ENCODE assay signal across 15 cellular contexts in genomic region chr6:1027109-1027794, GRCh38.
DNase-seq lines count a peak whose midpoint lies in the region; ATAC-seq, FAIRE-seq and TF ChIP-seq lines count a peak whose summit lies in the region.
"Had no signal": no experiment of that assay in that cellular context is flagged by ENCODE, and none has a peak within 500 bp of the region (broad histone marks: within the 10 kb centered on the region; RNA-seq: fewer than 3 reads in every experiment).

No MANE protein-coding gene starts in this region.

- CTCF ChIA-PET in Caco-2 (lab: Charles Lee) = no interaction called here

- no peak overlapping the region for H3K4me3 ChIP-seq in AG09309 (ENCODE audit: control insufficient read depth, low read depth, low read length)
- no peak overlapping the region for H3K4me3 ChIP-seq in astrocyte of the spinal cord (ENCODE audit: low read depth, low read length)
- no peak overlapping the region for H3K4me3 ChIP-seq in keratinocyte (ENCODE audit: control insufficient read depth in 2 of 3, extremely low read depth in 1 of 3, insufficient read depth in 2 of 3, low read depth in 1 of 3, low read length in 3 of 3)
- H3K4me3 ChIP-seq in Caco-2 (ENCODE audit: low read depth, low read length) = no peak overlapping the region
- H3K4me3 ChIP-seq: SJCRH30 had no signal

- H3K9me3 ChIP-seq in keratinocyte (ENCODE audit: control insufficient read depth, low read depth, low read length) (no peaks in the 10 kb centered on the region), Caco-2 (no peaks in the 10 kb centered on the region; the same call in 1 of the 2 replicates)
- H3K9me3 ChIP-seq: SJCRH30 had no signal

- H3K27me3 ChIP-seq in keratinocyte (ENCODE audit: control insufficient read depth, extremely low read depth, insufficient read depth, low read length) = no peaks in the 10 kb centered on the region
- H3K27me3 ChIP-seq in Caco-2 (replicated peaks; ENCODE audit: control insufficient read depth, insufficient read depth, low read length) = no peaks in the 10 kb centered on the region
- H3K27me3 ChIP-seq: SJCRH30 had no signal

- no peak for ATAC-seq in GM18909 (IDR thresholded peaks at IDR 0.05; ENCODE audit: poor library complexity, unreplicated experiment)

- H3K79me2 ChIP-seq in keratinocyte (ENCODE audit: control insufficient read depth, insufficient read depth, low read length) = no peaks in the 10 kb centered on the region

- DNase-seq in AG09309 (ENCODE audit: low read depth) (peak; percentile 48), HFFc6 (peak; percentile 72), astrocyte of the spinal cord (ENCODE audit: low read depth, low spot score) (peak; percentile 57), keratinocyte (ENCODE audit: low read depth, low spot score) (no peak), NOMO-1 treated with DMSO at 0.1 percent for 48 hours (lab: John Stamatoyannopoulos, UW; ENCODE audit: unreplicated experiment) (no peak), NCI-H526 treated with DMSO at 0.1 percent for 48 hours (lab: John Stamatoyannopoulos, UW) (no peak), Caco-2 (no peak)
- DNase-seq: activated naive CD4-positive, alpha-beta T cell treated with anti-CD3 and anti-CD28 coated beads for 36 hours; NCI-H69; posterior cingulate gyrus; SJCRH30 had no signal

- H3K9ac ChIP-seq in keratinocyte (ENCODE audit: control insufficient read depth, extremely low read depth, insufficient read depth, low read length) = no peak overlapping the region

- dilution Hi-C loops in keratinocyte (cut with MboI; ENCODE audit: extremely low pct_ligation_motif_present, low sequenced_read_pairs) = no loop called here

- in situ Hi-C loops in astrocyte of the spinal cord (cut with HindIII; ENCODE audit: low sequenced_read_pairs) = no loop called here

- intact Hi-C loops in Caco-2 (cut with micrococcal nuclease; ENCODE audit: unreplicated experiment) = no loop called here

- TF ChIP-seq CTCF in AG09309 (IDR thresholded peaks at IDR 0.05; ENCODE audit: control insufficient read depth, insufficient read depth, low read depth, low read length, missing control alignments) (no peak), HFFc6 (IDR thresholded peaks at IDR 0.05) (no peak), astrocyte of the spinal cord (IDR thresholded peaks at IDR 0.05; ENCODE audit: low read depth, low read length) (no peak), keratinocyte (optimal IDR thresholded peaks at IDR 0.05 in 1 of 3, IDR thresholded peaks at IDR 0.05 in 1 of 3, conservative IDR thresholded peaks at IDR 0.05 in 1 of 3; ENCODE audit: extremely low read depth in 1 of 3, insufficient read depth in 2 of 3, low read length in 3 of 3) (no peak), Caco-2 (IDR thresholded peaks at IDR 0.05; ENCODE audit: insufficient read depth in 1 of 2, low read depth in 1 of 2, low read length in 1 of 2, severe bottlenecking in 1 of 2, unreplicated experiment in 1 of 2) (no peak)

- peaks cover 5% of the 10 kb centered on the region for H3K4me1 ChIP-seq in keratinocyte (ENCODE audit: control insufficient read depth, extremely low read depth, insufficient read depth, low read length)
- no peaks in the 10 kb centered on the region for H3K4me1 ChIP-seq in Caco-2
- H3K4me1 ChIP-seq: SJCRH30 had no signal

- H3K4me1 Mint-ChIP-seq in HFFc6 (ENCODE audit: low read depth) = peaks cover 57% of the 10 kb centered on the region
- no peaks in the 10 kb centered on the region for H3K4me1 Mint-ChIP-seq in Caco-2 (ENCODE audit: low read depth, unreplicated experiment)
- H3K4me1 Mint-ChIP-seq: central memory CD8-positive, alpha-beta T cell had no signal

- FAIRE-seq in keratinocyte (lab: Jason Lieb, UNC) = peak; percentile 73
- FAIRE-seq: endothelial cell of umbilical vein had no signal

- no peak overlapping the region for H3K4me2 ChIP-seq in keratinocyte (ENCODE audit: control insufficient read depth, extremely low read depth, insufficient read depth, low read depth, low read length)

- POLR2A ChIA-PET in Caco-2 (lab: Charles Lee) = no interaction called here

- no TSS peak for BruUV-seq in Caco-2 (replicated peaks; lab: Mats Ljungman, UMichigan)

- H3K27me3 Mint-ChIP-seq in HFFc6 (ENCODE audit: insufficient read depth) = peaks cover 5% of the 10 kb centered on the region
- no peaks in the 10 kb centered on the region for H3K27me3 Mint-ChIP-seq in Caco-2 (ENCODE audit: insufficient read depth, unreplicated experiment)

- H3K27ac ChIP-seq in keratinocyte (ENCODE audit: control insufficient read depth, insufficient read depth, low read length) = no peak overlapping the region
- H3K27ac ChIP-seq: C4-2B, SJCRH30 had no signal

- H3K27ac Mint-ChIP-seq in HFFc6 = peak overlapping the region; percentile 54
- H3K27ac Mint-ChIP-seq in Caco-2 (ENCODE audit: unreplicated experiment) = no peak overlapping the region
- H3K27ac Mint-ChIP-seq: activated naive CD4-positive, alpha-beta T cell treated with anti-CD3 and anti-CD28 coated beads for 36 hours had no signal

- peak overlapping the region; percentile 62 for H3K4me3 Mint-ChIP-seq in HFFc6
- H3K4me3 Mint-ChIP-seq in Caco-2 (ENCODE audit: unreplicated experiment) = no peak overlapping the region
- H3K4me3 Mint-ChIP-seq: activated naive CD4-positive, alpha-beta T cell treated with anti-CD3 and anti-CD28 coated beads for 36 hours; central memory CD8-positive, alpha-beta T cell had no signal

- H3K36me3 Mint-ChIP-seq in HFFc6 (ENCODE audit: low read depth) (no peaks in the 10 kb centered on the region; the same call in 1 of the 2 replicates), Caco-2 (ENCODE audit: insufficient read depth, unreplicated experiment) (no peaks in the 10 kb centered on the region)

- H3K36me3 ChIP-seq in keratinocyte (ENCODE audit: control insufficient read depth in 2 of 2, extremely low read depth in 1 of 2, insufficient read depth in 2 of 2, low read length in 2 of 2) = no peaks in the 10 kb centered on the region
- H3K36me3 ChIP-seq in Caco-2 (ENCODE audit: control insufficient read depth, insufficient read depth, low read length) = no peaks in the 10 kb centered on the region
- H3K36me3 ChIP-seq: SJCRH30 had no signal

- H4K20me1 ChIP-seq in keratinocyte (ENCODE audit: control insufficient read depth, extremely low read depth, insufficient read depth, low read length) = no peaks in the 10 kb centered on the region

- no peaks in the 10 kb centered on the region for H3K9me3 Mint-ChIP-seq in HFFc6
- H3K9me3 Mint-ChIP-seq in Caco-2 (ENCODE audit: unreplicated experiment) = peaks cover 27% of the 10 kb centered on the region

- no peaks in the 10 kb centered on the region for H3K9me1 ChIP-seq in keratinocyte (ENCODE audit: control insufficient read depth, extremely low read depth, insufficient read depth, low read length)

- H2AFZ ChIP-seq in keratinocyte (ENCODE audit: control insufficient read depth, low read length) = no peak overlapping the region

Comparison
In these comparisons a context has a peak if more than half of its experiments do, and no peak if none do; other contexts are left out.
1. DNase-seq: peak in AG09309 (single experiment), HFFc6 (single experiment) and astrocyte of the spinal cord (single experiment); none in keratinocyte (single experiment), NOMO-1 treated with DMSO at 0.1 percent for 48 hours (single experiment), NCI-H526 treated with DMSO at 0.1 percent for 48 hours (single experiment) and Caco-2 (0 of 2).